Comparison of ENCODE assay signal across 1 cellular context in the genomic region with DNA sequence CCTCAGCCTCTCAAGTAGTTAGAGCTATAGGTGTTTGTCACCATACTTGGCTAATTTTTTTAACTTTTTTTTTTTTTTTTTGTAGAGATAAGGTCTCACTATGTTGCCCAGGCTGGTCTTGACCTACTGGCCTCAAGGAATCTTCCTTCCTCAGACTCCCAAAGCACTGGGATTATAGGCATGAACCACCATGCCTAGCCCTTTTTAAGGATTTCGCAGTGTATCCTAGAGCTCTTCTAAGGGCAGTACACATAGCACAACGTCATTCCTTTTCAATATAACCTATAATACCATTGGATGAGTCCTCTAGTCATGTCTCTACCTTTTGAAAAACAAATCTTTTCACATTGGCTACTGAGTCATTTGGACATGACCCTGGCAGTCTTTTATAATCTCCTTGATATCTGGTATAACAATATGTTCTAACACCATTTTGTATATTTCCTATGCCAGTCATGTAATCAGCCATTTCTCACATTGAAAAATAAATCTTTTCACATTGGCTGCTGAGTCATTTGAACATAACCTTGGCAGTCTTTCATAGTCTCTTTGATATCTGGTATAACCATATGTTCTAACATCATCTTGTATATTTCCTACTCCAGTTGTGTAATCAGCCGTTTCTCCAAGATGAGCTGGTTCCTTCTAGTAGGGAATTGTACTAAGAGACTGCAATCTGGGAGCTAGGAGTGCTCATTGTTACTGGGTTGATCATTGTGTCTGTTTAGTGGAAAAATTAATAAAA.
TF ChIP-seq lines count a peak whose summit lies in the region.

No MANE protein-coding gene starts in this region.

TF ChIP-seq in endothelial cell of umbilical vein, 7 proteins besides CTCF, POLR2A, EP300 and RAD21:
- TF ChIP-seq EZH2 (IDR thresholded peaks at IDR 0.05; ENCODE audit: borderline replicate concordance, low read depth, low read length, severe bottlenecking) (no peak), MYC (IDR thresholded peaks at IDR 0.05; ENCODE audit: low read depth, low read length) (no peak), GATA2 (IDR thresholded peaks at IDR 0.05; ENCODE audit: insufficient read depth, insufficient read length, low read depth, low read length) (peak; percentile 80), JUN (IDR thresholded peaks at IDR 0.05; ENCODE audit: borderline replicate concordance, insufficient read depth, insufficient read length, low read depth) (peak; percentile 56), FOS (IDR thresholded peaks at IDR 0.05; ENCODE audit: borderline replicate concordance, insufficient read depth, low read length) (peak; percentile 82), POLR2AphosphoS5 (IDR thresholded peaks at IDR 0.05; ENCODE audit: insufficient read depth, low read depth, low read length) (peak; percentile 11)
- TF ChIP-seq, protein P1, sequence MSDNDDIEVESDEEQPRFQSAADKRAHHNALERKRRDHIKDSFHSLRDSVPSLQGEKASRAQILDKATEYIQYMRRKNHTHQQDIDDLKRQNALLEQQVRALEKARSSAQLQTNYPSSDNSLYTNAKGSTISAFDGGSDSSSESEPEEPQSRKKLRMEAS (IDR thresholded peaks at IDR 0.05; ENCODE audit: insufficient read depth, insufficient read length): no peak
